Comparison of ENCODE assay signal across 12 cellular contexts in the genomic region with DNA sequence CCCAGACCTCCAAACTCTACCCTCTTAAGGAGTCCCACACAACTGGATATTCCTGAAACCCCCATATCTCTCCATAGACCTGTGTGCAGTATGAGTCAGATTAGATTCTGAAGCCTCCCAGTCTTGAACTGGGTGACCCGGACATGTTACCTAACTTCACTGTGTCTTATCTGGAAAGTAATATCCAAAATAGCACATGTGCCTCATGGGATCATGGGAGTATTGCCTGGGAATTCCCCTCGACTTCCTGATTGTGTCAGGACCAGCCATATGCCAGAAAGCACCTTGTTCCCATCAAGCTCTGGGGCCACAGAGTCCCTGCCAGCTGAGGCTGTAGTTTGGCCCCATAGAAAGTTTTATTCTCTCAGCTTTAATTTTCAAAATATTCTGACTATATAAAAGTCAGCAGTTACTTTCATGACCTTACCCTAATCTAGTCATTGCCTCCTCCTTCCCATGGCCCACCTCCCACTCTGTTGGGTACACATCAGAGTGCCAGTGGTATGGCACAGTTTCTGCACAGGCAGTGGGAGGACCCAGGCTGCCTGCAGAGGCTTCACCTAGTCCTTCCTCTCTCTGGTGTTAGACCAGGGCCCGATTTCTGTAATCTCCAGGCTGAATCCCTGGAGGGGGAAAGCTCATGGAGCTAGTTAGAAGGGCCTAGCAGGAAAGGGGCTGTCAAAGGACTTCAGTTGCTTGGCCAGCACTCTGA. TPM values are rescaled to one million over a fixed set of nuclear protein-coding genes. Genes with fewer than 3 reads are reported as not detected.
DNase-seq lines count a peak whose midpoint lies in the region; ATAC-seq and TF ChIP-seq lines count a peak whose summit lies in the region.
"Had no signal": no experiment of that assay in that cellular context is flagged by ENCODE, and none has a peak within 500 bp of the region (broad histone marks: within the 10 kb centered on the region; RNA-seq: fewer than 3 reads in every experiment).

No MANE protein-coding gene starts in this region.

- no peaks in the 10 kb centered on the region for H3K36me3 ChIP-seq in left lung

- no peak overlapping the region for H3K4me3 ChIP-seq in left lung

- intact Hi-C loops in dendritic cell treated with granulocyte-macrophage colony-stimulating factor and Interleukin-4, amounts not matched to agents 40 ng/mL and 50 ng/mL, for 4 days (cut with micrococcal nuclease): no loop called here
- intact Hi-C loops in left lung (cut with DNase I): no loop called here

- H3K4me3 Mint-ChIP-seq in dendritic cell treated with granulocyte-macrophage colony-stimulating factor and Interleukin-4, amounts not matched to agents 40 ng/mL and 50 ng/mL, for 4 days: no peak overlapping the region
- no peak overlapping the region for H3K4me3 Mint-ChIP-seq in stimulated activated naive CD8-positive, alpha-beta T cell treated with anti-CD3 and anti-CD28 coated beads, Interleukin-15, amount 100 ng/mL, for 72 hours
- H3K4me3 Mint-ChIP-seq: IgD-negative memory B cell had no signal

- no peaks in the 10 kb centered on the region for H3K9me3 Mint-ChIP-seq in dendritic cell treated with granulocyte-macrophage colony-stimulating factor and Interleukin-4, amounts not matched to agents 40 ng/mL and 50 ng/mL, for 4 days
- H3K9me3 Mint-ChIP-seq in stimulated activated naive CD8-positive, alpha-beta T cell treated with anti-CD3 and anti-CD28 coated beads, Interleukin-15, amount 100 ng/mL, for 72 hours: no peaks in the 10 kb centered on the region
- H3K9me3 Mint-ChIP-seq: IgD-negative memory B cell had no signal

- H3K4me1 Mint-ChIP-seq in dendritic cell treated with granulocyte-macrophage colony-stimulating factor and Interleukin-4, amounts not matched to agents 40 ng/mL and 50 ng/mL, for 4 days (ENCODE audit: low read depth): peaks cover 12% of the 10 kb centered on the region
- peaks cover 13% of the 10 kb centered on the region for H3K4me1 Mint-ChIP-seq in stimulated activated naive CD8-positive, alpha-beta T cell treated with anti-CD3 and anti-CD28 coated beads, Interleukin-15, amount 100 ng/mL, for 72 hours

- TF ChIP-seq CTCF in left lung (IDR thresholded peaks at IDR 0.05): no peak

- no peaks in the 10 kb centered on the region for H3K36me3 Mint-ChIP-seq in dendritic cell treated with granulocyte-macrophage colony-stimulating factor and Interleukin-4, amounts not matched to agents 40 ng/mL and 50 ng/mL, for 4 days (ENCODE audit: low read depth)
- H3K36me3 Mint-ChIP-seq: IgD-negative memory B cell had no signal

- peak overlapping the region; percentile 4 for H3K27ac Mint-ChIP-seq in dendritic cell treated with granulocyte-macrophage colony-stimulating factor and Interleukin-4, amounts not matched to agents 40 ng/mL and 50 ng/mL, for 4 days
- H3K27ac Mint-ChIP-seq in stimulated activated naive CD8-positive, alpha-beta T cell treated with anti-CD3 and anti-CD28 coated beads, Interleukin-15, amount 100 ng/mL, for 72 hours: peak overlapping the region in 1 of 2 donors; percentile 56

- no peak overlapping the region for H3K27ac ChIP-seq in left lung

- H3K27me3 Mint-ChIP-seq in dendritic cell treated with granulocyte-macrophage colony-stimulating factor and Interleukin-4, amounts not matched to agents 40 ng/mL and 50 ng/mL, for 4 days: peaks cover 11% of the 10 kb centered on the region
- H3K27me3 Mint-ChIP-seq in stimulated activated naive CD8-positive, alpha-beta T cell treated with anti-CD3 and anti-CD28 coated beads, Interleukin-15, amount 100 ng/mL, for 72 hours: no peaks in the 10 kb centered on the region

- DNase-seq in left lung (no peak), GDM1 (lab: John Stamatoyannopoulos, UW) (no peak), NCI-H146 (lab: John Stamatoyannopoulos, UW) (no peak), NCI-H69 (lab: John Stamatoyannopoulos, UW) (no peak), CD1c-positive myeloid dendritic cell (ENCODE audit: extremely low spot score) (no peak)
- no peak for DNase-seq in stimulated activated naive CD8-positive, alpha-beta T cell treated with anti-CD3 and anti-CD28 coated beads, Interleukin-15, amount 100 ng/mL, for 72 hours
- DNase-seq: activated CD8-positive, alpha-beta memory T cell treated with anti-CD3 and anti-CD28 coated beads, Interleukin-2, amount 50 U/mL, for 48 hours had no signal

- peaks cover 0 to 22% of the 10 kb centered on the region in 2 donors for H3K4me1 ChIP-seq in left lung

- ATAC-seq in HG02885 (IDR thresholded peaks at IDR 0.05; ENCODE audit: poor library complexity, unreplicated experiment) (peak; percentile 39), left lung (peak; percentile 43)
- peak; percentile 42 for ATAC-seq in stimulated activated naive CD8-positive, alpha-beta T cell treated with anti-CD3 and anti-CD28 coated beads, Interleukin-15, amount 100 ng/mL, for 72 hours
- ATAC-seq: Panc1 had no signal

- no peaks in the 10 kb centered on the region for H3K27me3 ChIP-seq in left lung

- no peaks in the 10 kb centered on the region for H3K9me3 ChIP-seq in left lung

RNA-seq across cellular contexts. Expression of gene B4GALT1, which starts 19.5 kb away (rescaled TPM):
- 100 to 1,000 TPM in 1 of 2 donors, 10 to 100 TPM in 1; 83.6 to 107 TPM for total RNA-seq in left lung

RNA-seq across cellular contexts. Expression of gene SPINK4, which starts 53.4 kb away (rescaled TPM):
- total RNA-seq in left lung: not detected
- total RNA-seq: mononuclear cell had no signal
